29 cellular contexts compared by ENCODE assay signal in genomic region chr16:65773319-65773874, GRCh38.
A peak's percentile ranks its signal among the peaks of the same experiment; 100 is the strongest.
DNase-seq lines count a peak whose midpoint lies in the region; ATAC-seq and TF ChIP-seq lines count a peak whose summit lies in the region.
"Had no signal": no experiment of that assay in that cellular context is flagged by ENCODE, and none has a peak within 500 bp of the region (broad histone marks: within the 10 kb centered on the region; RNA-seq: fewer than 3 reads in every experiment).

No MANE protein-coding gene starts in this region.

- peak; percentile 51 for DNase-seq in GM23338 (ENCODE audit: low spot score)
- peak; percentile 27 for DNase-seq in SW480 (ENCODE audit: low spot score)
- peak; percentile 48 for DNase-seq in iPS DF 6.9 (ENCODE audit: low read depth, low spot score)
- DNase-seq in MG63: no peak
- no peak for DNase-seq in activated CD8-positive, alpha-beta T cell treated with anti-CD3 and anti-CD28 coated beads for 36 hours
- DNase-seq in pons (ENCODE audit: low spot score): no peak
- DNase-seq: activated CD4-positive, alpha-beta T cell treated with anti-CD3 and anti-CD28 coated beads for 4 hours; activated effector memory CD4-positive, alpha-beta T cell treated with Interleukin-2 at 50 U/mL for 16 hours; activated T-cell treated with anti-CD3 and anti-CD28 coated beads, Interleukin-2, amount 50 U/mL, for 1 hour; CD8-positive, alpha-beta memory T cell; effector CD8-positive, alpha-beta T cell; IMR-90; left cardiac atrium; mammary epithelial cell; NCI-H1048; NCI-H1694; NCI-H446 treated with DMSO at 0.1 percent for 48 hours; NCI-H82; psoas muscle; SIG-M5; stimulated activated CD4-positive, alpha-beta T cell treated with anti-CD3 and anti-CD28 coated beads, Interleukin-4, amount 100 ng/mL, for 24 hours had no signal

- peak overlapping the region; percentile 92 for H3K27ac ChIP-seq in GM23338 (ENCODE audit: low read depth)
- peak overlapping the region; percentile 91 for H3K27ac ChIP-seq in iPS DF 6.9 (ENCODE audit: low read length)
- H3K27ac ChIP-seq: breast epithelium, epithelial cell of prostate, psoas muscle, tibial nerve had no signal

- H2AFZ ChIP-seq in GM23338: no peak overlapping the region

- CTCF ChIA-PET in activated CD8-positive, alpha-beta T cell treated with anti-CD3 and anti-CD28 coated beads for 36 hours (lab: Charles Lee): no interaction called here

- H3K27me3 Mint-ChIP-seq in GM23338 (ENCODE audit: insufficient read depth, low read depth, poor library complexity): peaks cover 16% of the 10 kb centered on the region
- peaks cover 4% of the 10 kb centered on the region for H3K27me3 Mint-ChIP-seq in nephron (ENCODE audit: low read depth)
- no peaks in the 10 kb centered on the region for H3K27me3 Mint-ChIP-seq in activated CD8-positive, alpha-beta T cell treated with anti-CD3 and anti-CD28 coated beads for 36 hours

- H4K20me1 ChIP-seq in GM23338 (replicated peaks; ENCODE audit: insufficient read depth): no peaks in the 10 kb centered on the region

- H3K27ac Mint-ChIP-seq in GM23338 (peak overlapping the region; percentile 86), nephron (peak overlapping the region; percentile 82 to 92 (median 85))
- no peak overlapping the region for H3K27ac Mint-ChIP-seq in activated CD8-positive, alpha-beta T cell treated with anti-CD3 and anti-CD28 coated beads for 36 hours
- H3K27ac Mint-ChIP-seq: activated naive CD4-positive, alpha-beta T cell treated with anti-CD3 and anti-CD28 coated beads, Interleukin-2, amount 50 U/mL, for 72 hours; CD8-positive, alpha-beta memory T cell had no signal

- POLR2A ChIA-PET in activated CD8-positive, alpha-beta T cell treated with anti-CD3 and anti-CD28 coated beads for 36 hours (lab: Charles Lee): no interaction called here

- peaks cover 64% of the 10 kb centered on the region for H3K36me3 Mint-ChIP-seq in GM23338 (ENCODE audit: low read depth)
- no peaks in the 10 kb centered on the region for H3K36me3 Mint-ChIP-seq in nephron (ENCODE audit: low read depth)
- H3K36me3 Mint-ChIP-seq in activated CD8-positive, alpha-beta T cell treated with anti-CD3 and anti-CD28 coated beads for 36 hours (ENCODE audit: low read depth): no peaks in the 10 kb centered on the region
- H3K36me3 Mint-ChIP-seq: CD8-positive, alpha-beta memory T cell had no signal

- 0 out of 2 replicates have a peak, but pooled peaks cover 11% of the 10 kb centered on the region for H3K9me2 ChIP-seq in GM23338 (ENCODE audit: insufficient read depth)

- H3K36me3 ChIP-seq in GM23338 (ENCODE audit: insufficient read depth) (peaks cover 19% of the 10 kb centered on the region), iPS DF 6.9 (ENCODE audit: control insufficient read depth, insufficient read depth, low read length) (peaks cover 3% of the 10 kb centered on the region; the same call in 1 of the 2 replicates), MG63 (no peaks in the 10 kb centered on the region)
- H3K36me3 ChIP-seq: breast epithelium, tibial nerve had no signal

- H3K79me2 ChIP-seq in GM23338 (replicated peaks; ENCODE audit: insufficient read depth): no peaks in the 10 kb centered on the region

- peaks cover 37% of the 10 kb centered on the region for H3K4me1 Mint-ChIP-seq in GM23338
- peaks cover 55% of the 10 kb centered on the region for H3K4me1 Mint-ChIP-seq in nephron
- no peaks in the 10 kb centered on the region for H3K4me1 Mint-ChIP-seq in activated CD8-positive, alpha-beta T cell treated with anti-CD3 and anti-CD28 coated beads for 36 hours (ENCODE audit: low read depth)
- H3K4me1 Mint-ChIP-seq: CD8-positive, alpha-beta memory T cell had no signal

- peak; percentile 59 for ATAC-seq in GM23338
- no peak for ATAC-seq in activated CD8-positive, alpha-beta T cell treated with anti-CD3 and anti-CD28 coated beads for 36 hours
- ATAC-seq in HG03378 (IDR thresholded peaks at IDR 0.05; ENCODE audit: unreplicated experiment): no peak
- ATAC-seq: activated naive CD4-positive, alpha-beta T cell treated with anti-CD3 and anti-CD28 coated beads, Interleukin-2, amount 50 U/mL, for 72 hours; GM12878; HCT116; left cardiac atrium; psoas muscle had no signal

- peak overlapping the region; percentile 40; the same call in 1 of the 2 replicates for H3K4me2 ChIP-seq in GM23338

- H3K27me3 ChIP-seq in GM23338 (ENCODE audit: insufficient read depth) (no peaks in the 10 kb centered on the region), iPS DF 6.9 (ENCODE audit: control insufficient read depth, insufficient read depth, low read length) (no peaks in the 10 kb centered on the region), MG63 (no peaks in the 10 kb centered on the region)
- H3K27me3 ChIP-seq: breast epithelium, tibial nerve had no signal

- peaks cover 58% of the 10 kb centered on the region for H3K9me3 Mint-ChIP-seq in GM23338
- peaks cover 29% of the 10 kb centered on the region for H3K9me3 Mint-ChIP-seq in nephron
- peaks cover 6% of the 10 kb centered on the region for H3K9me3 Mint-ChIP-seq in activated CD8-positive, alpha-beta T cell treated with anti-CD3 and anti-CD28 coated beads for 36 hours

- H3K4me3 ChIP-seq in GM23338 (no peak overlapping the region), iPS DF 6.9 (ENCODE audit: low read length) (no peak overlapping the region), MG63 (no peak overlapping the region)
- H3K4me3 ChIP-seq: breast epithelium, GM12878, psoas muscle, tibial nerve had no signal

- TF ChIP-seq CTCF in GM23338 (conservative IDR thresholded peaks at IDR 0.05; ENCODE audit: low read depth in 2 of 2): no peak
- TF ChIP-seq CTCF in nephron (IDR thresholded peaks at IDR 0.05; ENCODE audit: unreplicated experiment in 3 of 3): no peak
- TF ChIP-seq CTCF in activated CD8-positive, alpha-beta T cell treated with anti-CD3 and anti-CD28 coated beads for 36 hours (IDR thresholded peaks at IDR 0.05): no peak

- H3F3A ChIP-seq in GM23338 (replicated peaks; ENCODE audit: low read depth): 0 out of 2 replicates have a peak, but pooled peaks cover 8% of the 10 kb centered on the region

- H3K4me1 ChIP-seq in GM23338 (ENCODE audit: insufficient read depth) (peaks cover 21% of the 10 kb centered on the region), iPS DF 6.9 (ENCODE audit: control insufficient read depth, insufficient read depth, low read length) (peaks cover 8% of the 10 kb centered on the region)
- H3K4me1 ChIP-seq: breast epithelium, psoas muscle, tibial nerve had no signal

- H3K9me3 ChIP-seq in iPS DF 6.9 (ENCODE audit: control insufficient read depth, insufficient read depth, low read length) (peaks cover 2% of the 10 kb centered on the region), MG63 (no peaks in the 10 kb centered on the region; the same call in 1 of the 2 replicates)

- intact Hi-C loops in activated CD8-positive, alpha-beta T cell treated with anti-CD3 and anti-CD28 coated beads for 36 hours (cut with micrococcal nuclease): no loop called here

- WGBS in iPS DF 6.9 (ENCODE audit: insufficient coverage, insufficient read length): no CpG with 5 or more reads among the region's 9 CpGs

- H3K4me3 Mint-ChIP-seq in GM23338: peak overlapping the region; percentile 12; the same call in 2 of the 3 replicates
- peak overlapping the region in 2 of 3 experiments; percentile 6 to 20 for H3K4me3 Mint-ChIP-seq in nephron
- H3K4me3 Mint-ChIP-seq in activated CD8-positive, alpha-beta T cell treated with anti-CD3 and anti-CD28 coated beads for 36 hours: no peak overlapping the region
- H3K4me3 Mint-ChIP-seq: CD8-positive, alpha-beta memory T cell had no signal

TF ChIP-seq in GM23338, 12 proteins besides CTCF, POLR2A, EP300 and RAD21 (continues in another document):
- TF ChIP-seq ETS1 (IDR thresholded peaks at IDR 0.05) (no peak), ZNF331 (CRISPR knock-in tag; IDR thresholded peaks at IDR 0.05; ENCODE audit: low read depth) (peak; percentile 46), REST (IDR thresholded peaks at IDR 0.05; ENCODE audit: unreplicated experiment) (no peak)

Comparison
In these comparisons a context has a peak if more than half of its experiments do, and no peak if none do; other contexts are left out.
1. DNase-seq: peak in GM23338 (single experiment), SW480 (single experiment) and iPS DF 6.9 (single experiment); none in MG63 (single experiment), activated CD8-positive, alpha-beta T cell treated with anti-CD3 and anti-CD28 coated beads for 36 hours (single experiment) and pons (single experiment).